Comparison of ENCODE assay signal across 11 cellular contexts in the genomic region with DNA sequence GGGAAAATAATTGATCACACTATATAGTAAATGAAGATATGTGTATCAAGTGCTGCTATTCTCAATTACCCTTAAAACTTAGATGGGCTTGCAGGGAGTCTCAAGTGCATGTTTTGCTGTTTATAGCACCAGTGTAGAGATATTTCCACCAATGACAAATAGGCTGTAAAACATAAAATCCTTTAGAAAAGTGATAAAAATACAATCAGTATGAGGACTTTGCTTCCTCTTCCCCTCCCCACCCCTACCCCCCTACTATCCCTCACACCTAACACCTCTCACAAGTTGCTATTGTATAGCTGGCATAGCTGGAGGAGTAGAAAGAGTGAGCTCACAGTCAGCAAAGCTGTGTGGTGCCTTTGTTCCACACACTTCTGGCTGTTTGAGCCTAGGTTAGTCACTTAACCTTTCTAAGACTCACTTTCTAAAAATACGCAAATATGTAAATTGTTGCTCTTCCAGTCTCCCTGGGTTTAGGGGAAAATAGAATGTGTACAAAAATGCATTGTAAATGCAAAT.
DNase-seq lines count a peak whose midpoint lies in the region; ATAC-seq and TF ChIP-seq lines count a peak whose summit lies in the region.
"Had no signal": no experiment of that assay in that cellular context is flagged by ENCODE, and none has a peak within 500 bp of the region (broad histone marks: within the 10 kb centered on the region; RNA-seq: fewer than 3 reads in every experiment).

No MANE protein-coding gene starts in this region.

- no peaks in the 10 kb centered on the region for H4K20me1 ChIP-seq in SK-N-SH (ENCODE audit: insufficient read depth)

- H3K9me3 ChIP-seq in SK-N-SH (no peaks in the 10 kb centered on the region), neuron (ENCODE audit: low read length) (no peaks in the 10 kb centered on the region), testis (no peaks in the 10 kb centered on the region)
- H3K9me3 ChIP-seq: uterus had no signal

- H3K27ac ChIP-seq in SK-N-SH (ENCODE audit: low read depth in 2 of 2, low read length in 1 of 2) = no peak overlapping the region
- peak overlapping the region; percentile 96 for H3K27ac ChIP-seq in VCaP
- no peak overlapping the region for H3K27ac ChIP-seq in testis

- no peaks in the 10 kb centered on the region for H3K9me2 ChIP-seq in SK-N-SH

- no peak for TF ChIP-seq POLR2A in testis (IDR thresholded peaks at IDR 0.05)

- H3K36me3 ChIP-seq in SK-N-SH (replicated peaks in 1 of 2; ENCODE audit: control insufficient read depth in 1 of 2, insufficient read depth in 2 of 2, low read length in 1 of 2) = no peaks in the 10 kb centered on the region
- no peaks in the 10 kb centered on the region for H3K36me3 ChIP-seq in neuron (ENCODE audit: insufficient read depth, low read length)
- no peaks in the 10 kb centered on the region for H3K36me3 ChIP-seq in testis (ENCODE audit: low read depth, missing control alignments)
- H3K36me3 ChIP-seq: uterus had no signal

- H3K4me1 ChIP-seq in SK-N-SH (ENCODE audit: control insufficient read depth in 1 of 2, insufficient read depth in 2 of 2, low read depth in 1 of 2, low read length in 1 of 2) (peaks cover 10 to 15% of the 10 kb centered on the region in 2 experiments), neuron (ENCODE audit: insufficient read depth, low read length) (peaks cover 15% of the 10 kb centered on the region), testis (no peaks in the 10 kb centered on the region)
- H3K4me1 ChIP-seq: uterus had no signal

- no peak overlapping the region for H3K4me2 ChIP-seq in SK-N-SH

- WGBS in SK-N-SH (ENCODE audit: low lambda C conversion rate) = 100% methylated on average over 1 of the region's 1 CpG
- WGBS in testis, 2 donors = 83 to 85% methylated on average over 1 of the region's 1 CpG

- no peak overlapping the region for H3K9ac ChIP-seq in SK-N-SH

- peak; percentile 30 for ATAC-seq in SK-N-SH treated with all-trans-retinoic acid at 6 μM for 48 hours
- peak; percentile 5 for ATAC-seq in HG02885 (IDR thresholded peaks at IDR 0.05; ENCODE audit: poor library complexity, unreplicated experiment)

- POLR2A ChIA-PET in SK-N-SH (lab: Yijun Ruan, JAX) = no interaction called here

- H3K27me3 ChIP-seq in SK-N-SH (ENCODE audit: insufficient read depth) (no peaks in the 10 kb centered on the region), neuron (ENCODE audit: insufficient read depth, low read length) (no peaks in the 10 kb centered on the region), testis (no peaks in the 10 kb centered on the region)
- H3K27me3 ChIP-seq: uterus had no signal

- TF ChIP-seq RAD21 in SK-N-SH (IDR thresholded peaks at IDR 0.05; ENCODE audit: low read length) = no peak

- no peak overlapping the region; a peak in 1 of 4 replicates for H3K4me3 ChIP-seq in SK-N-SH (ENCODE audit: low read depth in 2 of 2, low read length in 1 of 2)
- H3K4me3 ChIP-seq in neuron (ENCODE audit: low read length) = no peak overlapping the region
- H3K4me3 ChIP-seq in testis = no peak overlapping the region
- H3K4me3 ChIP-seq: GM12878, uterus had no signal

- H3K79me2 ChIP-seq in SK-N-SH (ENCODE audit: insufficient read depth) = no peaks in the 10 kb centered on the region

- TF ChIP-seq EP300 in SK-N-SH (IDR thresholded peaks at IDR 0.05; ENCODE audit: borderline replicate concordance in 1 of 2, low read depth in 1 of 2, low read length in 1 of 2) = no peak

- intact Hi-C loops in testis (cut with DNase I; ENCODE audit: low total_unique reads) = no loop called here

- no peak for DNase-seq in SK-N-SH
- DNase-seq in testis = no peak
- DNase-seq in activated CD4-positive, alpha-beta T cell treated with anti-CD3 and anti-CD28 coated beads, Interleukin-2, amount 50 U/mL, for 4 hours = no peak
- DNase-seq in NOMO-1 (lab: John Stamatoyannopoulos, UW; ENCODE audit: unreplicated experiment in 2 of 2) = no peak
- DNase-seq: T-helper 9 cell, uterus had no signal

- H3F3A ChIP-seq in SK-N-SH (replicated peaks; ENCODE audit: insufficient read depth) = no peaks in the 10 kb centered on the region

- CTCF ChIA-PET in SK-N-SH (lab: Yijun Ruan, JAX) = interaction anchor here (0.6 to 4.2 kb wide), 44 partner anchors 8 to 915 kb away, joined by 3 to 34 read pairs (median 4); no protein-coding TSS in a partner anchor

- H2AFZ ChIP-seq in SK-N-SH (ENCODE audit: low read depth) (no peak overlapping the region), neuron (ENCODE audit: low read depth, low read length) (peak overlapping the region; percentile 14)

- no peak for TF ChIP-seq CTCF in SK-N-SH (IDR thresholded peaks at IDR 0.05)
- peak; percentile 57 for TF ChIP-seq CTCF in VCaP (conservative IDR thresholded peaks at IDR 0.05)
- no peak for TF ChIP-seq CTCF in testis (IDR thresholded peaks at IDR 0.05)

TF ChIP-seq in SK-N-SH treated with all-trans-retinoic acid at 6 μM for 48 hours, 23 proteins besides CTCF, POLR2A, EP300 and RAD21:
- TF ChIP-seq, protein P1, sequence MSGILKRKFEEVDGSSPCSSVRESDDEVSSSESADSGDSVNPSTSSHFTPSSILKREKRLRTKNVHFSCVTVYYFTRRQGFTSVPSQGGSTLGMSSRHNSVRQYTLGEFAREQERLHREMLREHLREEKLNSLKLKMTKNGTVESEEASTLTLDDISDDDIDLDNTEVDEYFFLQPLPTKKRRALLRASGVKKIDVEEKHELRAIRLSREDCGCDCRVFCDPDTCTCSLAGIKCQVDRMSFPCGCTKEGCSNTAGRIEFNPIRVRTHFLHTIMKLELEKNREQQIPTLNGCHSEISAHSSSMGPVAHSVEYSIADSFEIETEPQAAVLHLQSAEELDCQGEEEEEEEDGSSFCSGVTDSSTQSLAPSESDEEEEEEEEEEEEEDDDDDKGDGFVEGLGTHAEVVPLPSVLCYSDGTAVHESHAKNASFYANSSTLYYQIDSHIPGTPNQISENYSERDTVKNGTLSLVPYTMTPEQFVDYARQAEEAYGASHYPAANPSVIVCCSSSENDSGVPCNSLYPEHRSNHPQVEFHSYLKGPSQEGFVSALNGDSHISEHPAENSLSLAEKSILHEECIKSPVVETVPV (CRISPR knock-in tag; IDR thresholded peaks at IDR 0.05) = no peak
- TF ChIP-seq ZC3H10 (CRISPR knock-in tag; IDR thresholded peaks at IDR 0.05) (no peak), ZNF8 (CRISPR knock-in tag; IDR thresholded peaks at IDR 0.05) (no peak), BACH2 (CRISPR knock-in tag; IDR thresholded peaks at IDR 0.05; ENCODE audit: borderline replicate concordance) (no peak), ARNTL (CRISPR knock-in tag; IDR thresholded peaks at IDR 0.05; ENCODE audit: borderline replicate concordance, low read depth) (no peak)
- TF ChIP-seq, protein P2, sequence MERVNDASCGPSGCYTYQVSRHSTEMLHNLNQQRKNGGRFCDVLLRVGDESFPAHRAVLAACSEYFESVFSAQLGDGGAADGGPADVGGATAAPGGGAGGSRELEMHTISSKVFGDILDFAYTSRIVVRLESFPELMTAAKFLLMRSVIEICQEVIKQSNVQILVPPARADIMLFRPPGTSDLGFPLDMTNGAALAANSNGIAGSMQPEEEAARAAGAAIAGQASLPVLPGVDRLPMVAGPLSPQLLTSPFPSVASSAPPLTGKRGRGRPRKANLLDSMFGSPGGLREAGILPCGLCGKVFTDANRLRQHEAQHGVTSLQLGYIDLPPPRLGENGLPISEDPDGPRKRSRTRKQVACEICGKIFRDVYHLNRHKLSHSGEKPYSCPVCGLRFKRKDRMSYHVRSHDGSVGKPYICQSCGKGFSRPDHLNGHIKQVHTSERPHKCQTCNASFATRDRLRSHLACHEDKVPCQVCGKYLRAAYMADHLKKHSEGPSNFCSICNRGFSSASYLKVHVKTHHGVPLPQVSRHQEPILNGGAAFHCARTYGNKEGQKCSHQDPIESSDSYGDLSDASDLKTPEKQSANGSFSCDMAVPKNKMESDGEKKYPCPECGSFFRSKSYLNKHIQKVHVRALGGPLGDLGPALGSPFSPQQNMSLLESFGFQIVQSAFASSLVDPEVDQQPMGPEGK (CRISPR knock-in tag; IDR thresholded peaks at IDR 0.05; ENCODE audit: borderline replicate concordance) = no peak
TF ChIP-seq in SK-N-SH treated with all-trans-retinoic acid at 6 μM for 48 hours: peak in this region for 0.

TF ChIP-seq in SK-N-SH, 30 proteins besides CTCF, POLR2A, EP300 and RAD21 (continues in another document):
- TF ChIP-seq TEAD4 (IDR thresholded peaks at IDR 0.05; ENCODE audit: borderline replicate concordance, insufficient read depth) = no peak
- no peak for TF ChIP-seq ELF1 (IDR thresholded peaks at IDR 0.05)
- TF ChIP-seq SIN3A (IDR thresholded peaks at IDR 0.05; ENCODE audit: borderline replicate concordance, low read depth, low read length) = no peak
- TF ChIP-seq, protein P3, sequence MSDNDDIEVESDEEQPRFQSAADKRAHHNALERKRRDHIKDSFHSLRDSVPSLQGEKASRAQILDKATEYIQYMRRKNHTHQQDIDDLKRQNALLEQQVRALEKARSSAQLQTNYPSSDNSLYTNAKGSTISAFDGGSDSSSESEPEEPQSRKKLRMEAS (IDR thresholded peaks at IDR 0.05; ENCODE audit: low read depth) = no peak
- TF ChIP-seq, protein P4, sequence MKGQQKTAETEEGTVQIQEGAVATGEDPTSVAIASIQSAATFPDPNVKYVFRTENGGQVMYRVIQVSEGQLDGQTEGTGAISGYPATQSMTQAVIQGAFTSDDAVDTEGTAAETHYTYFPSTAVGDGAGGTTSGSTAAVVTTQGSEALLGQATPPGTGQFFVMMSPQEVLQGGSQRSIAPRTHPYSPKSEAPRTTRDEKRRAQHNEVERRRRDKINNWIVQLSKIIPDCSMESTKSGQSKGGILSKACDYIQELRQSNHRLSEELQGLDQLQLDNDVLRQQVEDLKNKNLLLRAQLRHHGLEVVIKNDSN (IDR thresholded peaks at IDR 0.05; ENCODE audit: borderline replicate concordance, low read depth) = no peak
- TF ChIP-seq FOXM1 (IDR thresholded peaks at IDR 0.05; ENCODE audit: low read depth) = no peak
